Comparison of ENCODE assay signal across 1 cellular context in the genomic region with DNA sequence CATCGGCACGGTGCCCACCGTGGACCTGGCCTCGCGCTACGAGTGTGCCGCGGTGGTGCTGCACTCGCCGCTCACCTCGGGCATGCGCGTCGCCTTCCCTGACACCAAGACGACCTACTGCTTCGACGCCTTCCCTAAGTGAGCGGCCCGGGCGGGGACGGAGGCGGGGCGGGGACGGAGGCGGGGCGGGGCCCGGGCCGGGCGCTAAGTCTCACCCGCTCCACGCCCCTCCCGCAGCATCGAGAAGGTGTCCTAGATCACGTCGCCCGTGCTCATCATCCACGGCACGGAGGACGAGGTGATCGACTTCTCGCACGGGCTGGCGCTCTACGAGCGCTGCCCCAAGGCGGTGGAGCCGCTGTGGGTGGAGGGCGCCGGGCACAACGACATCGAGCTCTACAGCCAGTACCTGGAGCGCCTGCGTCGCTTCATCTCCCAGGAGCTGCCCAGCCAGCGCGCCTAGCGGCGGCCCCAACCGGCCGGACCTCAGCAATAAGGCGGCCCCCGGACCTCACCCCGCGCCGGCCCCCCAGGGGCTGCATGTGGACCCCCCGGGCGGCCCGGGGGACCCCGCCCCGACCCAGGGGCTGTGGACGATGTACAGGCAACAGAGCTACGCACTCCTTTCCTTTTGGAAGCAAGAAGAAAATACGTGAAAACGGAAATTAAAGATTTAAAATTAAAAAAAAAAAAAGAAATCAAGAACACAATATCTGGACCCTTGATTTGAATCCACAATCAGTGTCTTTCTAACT.
TF ChIP-seq lines count a peak whose summit lies in the region.

No MANE protein-coding gene starts in this region.

TF ChIP-seq in A549, 52 proteins besides CTCF, POLR2A, EP300 and RAD21:
- TF ChIP-seq E2F6 (IDR thresholded peaks at IDR 0.05; ENCODE audit: borderline replicate concordance, low read depth) = 0 out of 2 replicates have a peak, but pooled peaks have one; percentile 43
